In the genomic region with DNA sequence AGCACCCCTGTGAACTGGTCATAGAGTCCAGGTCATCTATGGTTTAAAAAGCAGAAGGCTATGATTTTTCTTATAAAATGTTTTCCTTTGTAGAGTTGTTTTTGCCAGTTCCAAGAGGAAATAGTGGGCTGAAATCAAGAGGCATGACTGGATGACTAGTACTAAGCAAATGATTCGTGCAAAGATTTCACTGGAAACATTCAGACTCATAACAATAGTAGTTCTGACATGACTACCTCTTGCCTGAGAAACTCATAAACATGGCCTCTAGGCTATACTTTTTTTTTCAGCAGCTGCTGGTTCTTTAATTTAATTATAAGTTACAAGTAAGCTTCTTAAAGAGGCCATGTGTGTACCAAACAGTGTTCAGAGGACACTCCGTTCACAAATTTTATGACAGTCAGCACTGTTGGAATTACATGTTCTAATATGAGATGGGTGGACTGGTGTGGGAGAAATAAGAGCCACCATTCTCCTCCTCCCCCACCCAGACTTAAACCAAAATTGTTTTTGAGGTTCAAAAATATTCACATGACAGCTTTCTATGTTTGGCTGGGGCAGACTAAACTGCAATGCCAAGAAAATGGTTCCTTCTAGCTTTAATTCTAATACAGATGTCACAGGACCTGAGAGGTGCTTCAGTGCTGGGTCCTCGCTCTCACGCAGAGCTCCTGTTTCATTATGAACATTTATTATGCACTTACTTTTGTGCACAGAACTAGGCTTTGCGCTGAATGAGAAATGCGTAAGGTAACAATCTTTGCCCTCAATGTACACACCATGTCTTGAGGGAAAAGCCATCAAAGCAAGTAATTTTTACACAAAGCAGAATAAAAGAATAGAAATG, we compare ENCODE assay signal across 9 cellular contexts.
DNase-seq lines count a peak whose midpoint lies in the region; ATAC-seq, FAIRE-seq and TF ChIP-seq lines count a peak whose summit lies in the region.
"Had no signal": no experiment of that assay in that cellular context is flagged by ENCODE, and none has a peak within 500 bp of the region (broad histone marks: within the 10 kb centered on the region; RNA-seq: fewer than 3 reads in every experiment).

No MANE protein-coding gene starts in this region.

- peaks cover 4% of the 10 kb centered on the region for H3K9me3 Mint-ChIP-seq in activated T-helper 2 cell treated with anti-CD3 and anti-CD28 coated beads, Interferon-gamma antibody, Interleukin-2, Interleukin-4, amounts not matched to agents 10 μg/mL and 5 μg/mL and 100 μg/mL, durations not matched to agents 14 hours and 24 hours and 36 hours

- no peak for TF ChIP-seq CTCF in ascending aorta (IDR thresholded peaks at IDR 0.05)

- H3K27ac ChIP-seq in ascending aorta: no peak overlapping the region

- no peaks in the 10 kb centered on the region for H3K36me3 ChIP-seq in ascending aorta

- H3K27me3 ChIP-seq in ascending aorta: no peaks in the 10 kb centered on the region

- H3K4me3 Mint-ChIP-seq in activated T-helper 2 cell treated with anti-CD3 and anti-CD28 coated beads, Interferon-gamma antibody, Interleukin-2, Interleukin-4, amounts not matched to agents 10 μg/mL and 5 μg/mL and 100 μg/mL, durations not matched to agents 14 hours and 24 hours and 36 hours (ENCODE audit: low read depth): no peak overlapping the region
- H3K4me3 Mint-ChIP-seq: activated naive CD8-positive, alpha-beta T cell had no signal

- peak overlapping the region; percentile 94 for H3K27ac Mint-ChIP-seq in activated T-helper 2 cell treated with anti-CD3 and anti-CD28 coated beads, Interferon-gamma antibody, Interleukin-2, Interleukin-4, amounts not matched to agents 10 μg/mL and 5 μg/mL and 100 μg/mL, durations not matched to agents 14 hours and 24 hours and 36 hours
- H3K27ac Mint-ChIP-seq: activated naive CD8-positive, alpha-beta T cell had no signal

- ATAC-seq in GM19043 (IDR thresholded peaks at IDR 0.05; ENCODE audit: low read depth, unreplicated experiment) (peak; percentile 40), HG03039 (IDR thresholded peaks at IDR 0.05; ENCODE audit: unreplicated experiment) (peak; percentile 59)

- FAIRE-seq in H54 (lab: Jason Lieb, UNC): no peak

- H3K4me1 Mint-ChIP-seq in activated T-helper 2 cell treated with anti-CD3 and anti-CD28 coated beads, Interferon-gamma antibody, Interleukin-2, Interleukin-4, amounts not matched to agents 10 μg/mL and 5 μg/mL and 100 μg/mL, durations not matched to agents 14 hours and 24 hours and 36 hours (ENCODE audit: low read depth): peaks cover 61% of the 10 kb centered on the region

- no peak overlapping the region for H3K4me3 ChIP-seq in ascending aorta

- DNase-seq in CD1c-positive myeloid dendritic cell (ENCODE audit: extremely low spot score) (peak; percentile 91), ascending aorta (ENCODE audit: low spot score in 2 of 2) (no peak), H54 (ENCODE audit: insufficient read length, low spot score) (no peak), NCI-H2196 (lab: John Stamatoyannopoulos, UW; ENCODE audit: unreplicated experiment) (no peak)
- no peak for DNase-seq in activated T-helper 2 cell treated with anti-CD3 and anti-CD28 coated beads, Interferon-gamma antibody, Interleukin-2, Interleukin-4, amounts not matched to agents 10 μg/mL and 5 μg/mL and 100 μg/mL, durations not matched to agents 14 hours and 24 hours and 36 hours (ENCODE audit: low spot score)
- no peak for DNase-seq in stimulated activated CD4-positive, alpha-beta T cell treated with anti-CD3 and anti-CD28 coated beads, Interleukin-4, amount 100 ng/mL, for 4 hours

- no peaks in the 10 kb centered on the region for H3K9me3 ChIP-seq in ascending aorta

- H3K27me3 Mint-ChIP-seq in activated T-helper 2 cell treated with anti-CD3 and anti-CD28 coated beads, Interferon-gamma antibody, Interleukin-2, Interleukin-4, amounts not matched to agents 10 μg/mL and 5 μg/mL and 100 μg/mL, durations not matched to agents 14 hours and 24 hours and 36 hours (ENCODE audit: low read depth): no peaks in the 10 kb centered on the region
- H3K27me3 Mint-ChIP-seq: activated naive CD8-positive, alpha-beta T cell had no signal

- H3K36me3 Mint-ChIP-seq in activated T-helper 2 cell treated with anti-CD3 and anti-CD28 coated beads, Interferon-gamma antibody, Interleukin-2, Interleukin-4, amounts not matched to agents 10 μg/mL and 5 μg/mL and 100 μg/mL, durations not matched to agents 14 hours and 24 hours and 36 hours (ENCODE audit: low read depth): no peaks in the 10 kb centered on the region
- H3K36me3 Mint-ChIP-seq: activated naive CD8-positive, alpha-beta T cell had no signal

- TF ChIP-seq POLR2A in H54 (IDR thresholded peaks at IDR 0.05; ENCODE audit: low read depth, low read length): no peak

- intact Hi-C loops in activated T-helper 2 cell treated with anti-CD3 and anti-CD28 coated beads, Interferon-gamma antibody, Interleukin-2, Interleukin-4, amounts not matched to agents 10 μg/mL and 5 μg/mL and 100 μg/mL, durations not matched to agents 14 hours and 24 hours and 36 hours (cut with micrococcal nuclease): loop anchor here (1.0 to 10.0 kb wide), 7 partner anchors 23 to 277 kb away; no protein-coding TSS in a partner anchor
- intact Hi-C loops in ascending aorta (cut with DNase I): no loop called here

- no peaks in the 10 kb centered on the region for H3K4me1 ChIP-seq in ascending aorta
